In genomic region chr11:114116357-114116756, GRCh38 we compare ENCODE assay signal across 1 cellular context.
TF ChIP-seq lines count a peak whose summit lies in the region.

No MANE protein-coding gene starts in this region.

TF ChIP-seq in HepG2, 621 proteins besides CTCF, POLR2A, EP300 and RAD21 (continued from another document):
- TF ChIP-seq ZNF275 (CRISPR knock-in tag; IDR thresholded peaks at IDR 0.05; ENCODE audit: borderline replicate concordance) = no peak
- TF ChIP-seq CREBL2 (CRISPR knock-in tag; IDR thresholded peaks at IDR 0.05; ENCODE audit: borderline replicate concordance) = no peak
- TF ChIP-seq NCOA5 (CRISPR knock-in tag; IDR thresholded peaks at IDR 0.05) = no peak
- no peak for TF ChIP-seq POGZ (CRISPR knock-in tag; IDR thresholded peaks at IDR 0.05)
